Comparison of ENCODE assay signal across 20 cellular contexts in genomic region chr16:12157510-12158093, GRCh38.
A peak's percentile ranks its signal among the peaks of the same experiment; 100 is the strongest.
DNase-seq lines count a peak whose midpoint lies in the region; ATAC-seq, FAIRE-seq and TF ChIP-seq lines count a peak whose summit lies in the region.
"Had no signal": no experiment of that assay in that cellular context is flagged by ENCODE, and none has a peak within 500 bp of the region (broad histone marks: within the 10 kb centered on the region; RNA-seq: fewer than 3 reads in every experiment).

No MANE protein-coding gene starts in this region.

- no peaks in the 10 kb centered on the region for H3K9me3 ChIP-seq in adrenal gland (replicated peaks in 1 of 3)
- H3K9me3 ChIP-seq: esophagus muscularis mucosa, lower lobe of right lung, right atrium auricular region, SJSA1, tibial nerve had no signal

- ATAC-seq in GM21381 (IDR thresholded peaks at IDR 0.05; ENCODE audit: unreplicated experiment): no peak
- ATAC-seq in HG02870 (IDR thresholded peaks at IDR 0.05; ENCODE audit: unreplicated experiment): no peak
- ATAC-seq: activated naive CD8-positive, alpha-beta T cell treated with anti-CD3 and anti-CD28 coated beads, Interleukin-2, amount 50 U/mL, for 24 hours; activated T-cell treated with anti-CD3 and anti-CD28 coated beads, Interleukin-2, amount 50 U/mL, for 72 hours; lower lobe of right lung; natural killer cell treated with Interleukin-12 subunit alpha and Interleukin-12 subunit beta and Interleukin-15 and Interleukin-18, amount 100 ng/mL, for 72 hours had no signal

- no peak for TF ChIP-seq POLR2A in adrenal gland (IDR thresholded peaks at IDR 0.05)

- intact Hi-C loops in adrenal gland (cut with DNase I): no loop called here

- in situ Hi-C loops in brain microvascular endothelial cell (cut with HindIII; ENCODE audit: low pct_ligation_motif_present, low sequenced_read_pairs): no loop called here

- H3K4me1 ChIP-seq in adrenal gland (replicated peaks in 1 of 2): no peaks in the 10 kb centered on the region

- no peak overlapping the region for H3K27ac ChIP-seq in brain microvascular endothelial cell
- no peak overlapping the region for H3K27ac ChIP-seq in adrenal gland
- H3K27ac ChIP-seq: esophagus muscularis mucosa, lower lobe of right lung, right atrium auricular region, SJSA1, tibial nerve had no signal

- 90 to 93% (median 92%) methylated on average over 9 of the region's 9 CpGs for WGBS in adrenal gland, 4 donors

- H3K27me3 ChIP-seq in brain microvascular endothelial cell (replicated peaks) (no peaks in the 10 kb centered on the region), adrenal gland (no peaks in the 10 kb centered on the region)
- H3K27me3 ChIP-seq: esophagus muscularis mucosa, right atrium auricular region, SJSA1, tibial nerve had no signal

- TF ChIP-seq CTCF in AG10803 (conservative IDR thresholded peaks at IDR 0.05; ENCODE audit: low read length) (no peak), brain microvascular endothelial cell (IDR thresholded peaks at IDR 0.05; ENCODE audit: low read depth, low read length, missing control alignments) (no peak), adrenal gland (IDR thresholded peaks at IDR 0.05) (no peak)

- FAIRE-seq in HTR-8/SVneo (lab: Jason Lieb, UNC): no peak

- DNase-seq in AG10803 (ENCODE audit: low read depth) (peak; percentile 82), HTR-8/SVneo (ENCODE audit: insufficient read length, low spot score) (peak; percentile 34), brain microvascular endothelial cell (peak; percentile 34), kidney glomerular epithelial cell (lab: John Stamatoyannopoulos, UW) (peak; percentile 18), NK-92 (lab: John Stamatoyannopoulos, UW; ENCODE audit: unreplicated experiment) (no peak), adrenal gland (no peak)
- DNase-seq: activated CD4-positive, alpha-beta T cell treated with anti-CD3 and anti-CD28 coated beads, Interleukin-2, amount 50 U/mL, for 48 hours; activated naive CD8-positive, alpha-beta T cell treated with anti-CD3 and anti-CD28 coated beads, Interleukin-2, amount 50 U/mL, for 24 hours; activated T-cell treated with anti-CD3 and anti-CD28 coated beads, Interleukin-2, amount 50 U/mL, for 72 hours; cortex of kidney; lower lobe of right lung; NCI-H1105 treated with DMSO at 0.1 percent for 48 hours; stimulated activated CD4-positive, alpha-beta T cell treated with anti-CD3 and anti-CD28 coated beads, Interleukin-4, amount 100 ng/mL, for 24 hours had no signal

- H3K36me3 ChIP-seq in brain microvascular endothelial cell (replicated peaks) (no peaks in the 10 kb centered on the region), adrenal gland (replicated peaks in 1 of 2) (no peaks in the 10 kb centered on the region)
- H3K36me3 ChIP-seq: lower lobe of right lung, right atrium auricular region, SJSA1 had no signal

- H3K4me3 ChIP-seq in AG10803 (ENCODE audit: low read length) (no peak overlapping the region), brain microvascular endothelial cell (ENCODE audit: low read depth, low read length) (no peak overlapping the region), adrenal gland (no peak overlapping the region)
- H3K4me3 ChIP-seq: esophagus muscularis mucosa, lower lobe of right lung, right atrium auricular region, SJSA1, tibial nerve had no signal

Comparison
In these comparisons a context has a peak if more than half of its experiments do, and no peak if none do; other contexts are left out.
1. DNase-seq: peak in AG10803 (single experiment), HTR-8/SVneo (single experiment), brain microvascular endothelial cell (single experiment) and kidney glomerular epithelial cell (single experiment); none in NK-92 (single experiment) and adrenal gland (0 of 7).